28 cellular contexts compared by ENCODE assay signal in genomic region chr22:43314611-43315010, GRCh38. TPM values are rescaled to one million over a fixed set of nuclear protein-coding genes. Genes with fewer than 3 reads are reported as not detected.
"Had no signal": no experiment of that assay in that cellular context is flagged by ENCODE, and none has a peak within 500 bp of the region (broad histone marks: within the 10 kb centered on the region; RNA-seq: fewer than 3 reads in every experiment).

No MANE protein-coding gene starts in this region.

- DNase-seq: activated CD4-positive, alpha-beta memory T cell treated with anti-CD3 and anti-CD28 coated beads for 36 hours; activated CD4-positive, alpha-beta T cell treated with anti-CD3 and anti-CD28 coated beads, Interleukin-2, amount 10 ng/mL, durations not matched to agents 7 days and 5 days; activated CD4-positive, CD25-positive, alpha-beta regulatory T cell; activated gamma-delta T cell treated with Interleukin-2 at 50 U/mL for 16 hours; activated naive CD4-positive, alpha-beta T cell treated with anti-CD3 and anti-CD28 coated beads, Interleukin-2, amount 10 ng/mL, durations not matched to agents 7 days and 5 days; activated naive CD8-positive, alpha-beta T cell treated with anti-CD3 and anti-CD28 coated beads for 36 hours; activated T-cell treated with anti-CD3 and anti-CD28 coated beads for 4 hours; activated T-cell treated with anti-CD3 and anti-CD28 coated beads, Interleukin-2, amount 50 U/mL, for 48 hours; brain microvascular endothelial cell; Kasumi-1; KBM-7; NCI-H1105 treated with DMSO at 0.1 percent for 48 hours; NCI-H1436 treated with DMSO at 0.1 percent for 48 hours; NCI-H1930; NCI-H2171; NCI-H226; NCI-H510A; NCI-H526 treated with DMSO at 0.1 percent for 48 hours; NCI-H82; OCI-M1; Right ventricle myocardium superior; RPMI8226; SJCRH30; SK-N-SH; T-helper 1 cell had no signal

- H3K9ac ChIP-seq: SK-N-SH had no signal

- ATAC-seq: activated T-helper 17 cell treated with anti-CD3 and anti-CD28 coated beads, Interleukin-2, amount 50 U/mL, for 72 hours; Panc1 had no signal

- H3K4me3 ChIP-seq: SJCRH30 had no signal

- H3K27ac ChIP-seq: brain microvascular endothelial cell, SJCRH30, VCaP had no signal

- H3K4me2 ChIP-seq: SK-N-SH had no signal

- H3K27me3 ChIP-seq: SJCRH30 had no signal

- H3K9me3 ChIP-seq: SJCRH30, SK-N-SH had no signal

- H3K36me3 ChIP-seq: brain microvascular endothelial cell, SJCRH30 had no signal

RNA-seq across cellular contexts. Expression of gene SCUBE1, which starts 28.6 kb away (rescaled TPM):
- total RNA-seq: activated CD4-positive, alpha-beta memory T cell treated with anti-CD3 and anti-CD28 coated beads for 36 hours; activated CD4-positive, alpha-beta T cell treated with anti-CD3 and anti-CD28 coated beads, Interleukin-2, amount 10 ng/mL, durations not matched to agents 7 days and 5 days; activated T-helper 17 cell treated with anti-CD3 and anti-CD28 coated beads, Interleukin-2, amount 50 U/mL, for 72 hours had no signal
